Comparison of ENCODE assay signal across 25 cellular contexts in genomic region chr13:59468396-59468795, GRCh38.
"Had no signal": no experiment of that assay in that cellular context is flagged by ENCODE, and none has a peak within 500 bp of the region (broad histone marks: within the 10 kb centered on the region; RNA-seq: fewer than 3 reads in every experiment).

No MANE protein-coding gene starts in this region.

- H3K4me3 Mint-ChIP-seq: activated CD4-positive, alpha-beta memory T cell treated with anti-CD3 and anti-CD28 coated beads for 36 hours; activated CD4-positive, alpha-beta T cell treated with anti-CD3 and anti-CD28 coated beads, Interleukin-2, amount 10 ng/mL, durations not matched to agents 7 days and 5 days; activated naive CD8-positive, alpha-beta T cell treated with anti-CD3 and anti-CD28 coated beads, Interleukin-2, amount 10 ng/mL, durations not matched to agents 7 days and 5 days; activated T-cell treated with anti-CD3 and anti-CD28 coated beads, Interleukin-2, amount 50 U/mL, for 72 hours; central memory CD8-positive, alpha-beta T cell; WTC11 had no signal

- H3K4me1 Mint-ChIP-seq: activated CD4-positive, alpha-beta T cell treated with anti-CD3 and anti-CD28 coated beads, Interleukin-2, amount 10 ng/mL, durations not matched to agents 7 days and 5 days; central memory CD8-positive, alpha-beta T cell had no signal

- ATAC-seq: activated T-cell treated with anti-CD3 and anti-CD28 coated beads, Interleukin-2, amount 50 U/mL, for 72 hours; body of pancreas; WTC11 had no signal

- DNase-seq: activated CD4-positive, alpha-beta memory T cell treated with anti-CD3 and anti-CD28 coated beads for 36 hours; activated CD4-positive, alpha-beta T cell treated with anti-CD3 and anti-CD28 coated beads, Interleukin-2, amount 10 ng/mL, durations not matched to agents 7 days and 5 days; activated CD4-positive, CD25-positive, alpha-beta regulatory T cell treated with anti-CD3 and anti-CD28 coated beads, Interleukin-2, amount 50 U/mL, for 72 hours; activated CD8-positive, alpha-beta memory T cell treated with anti-CD3 and anti-CD28 coated beads, Interleukin-2, amount 50 U/mL, for 4 hours; activated naive CD4-positive, alpha-beta T cell treated with anti-CD3 and anti-CD28 coated beads, Interleukin-2, amount 50 U/mL, for 16 hours; activated naive CD8-positive, alpha-beta T cell treated with anti-CD3 and anti-CD28 coated beads, Interleukin-2, amount 10 ng/mL, durations not matched to agents 7 days and 5 days; activated T-cell treated with anti-CD3 and anti-CD28 coated beads, Interleukin-2, amount 50 U/mL, for 72 hours; adrenal gland; aorta; body of pancreas; IMR-90; KG1; NCI-H1048; NCI-H146; NCI-H1930; NCI-H2171; NCI-H226; NCI-H526; NCI-H82; PC-9; SIG-M5; T-helper 2 cell; T1000 had no signal

- H3K27ac Mint-ChIP-seq: activated CD4-positive, alpha-beta memory T cell treated with anti-CD3 and anti-CD28 coated beads for 36 hours; activated CD4-positive, alpha-beta T cell treated with anti-CD3 and anti-CD28 coated beads, Interleukin-2, amount 10 ng/mL, durations not matched to agents 7 days and 5 days; activated naive CD8-positive, alpha-beta T cell treated with anti-CD3 and anti-CD28 coated beads, Interleukin-2, amount 10 ng/mL, durations not matched to agents 7 days and 5 days; activated T-cell treated with anti-CD3 and anti-CD28 coated beads, Interleukin-2, amount 50 U/mL, for 72 hours; WTC11 had no signal

- H3K9me3 Mint-ChIP-seq: activated CD4-positive, alpha-beta memory T cell treated with anti-CD3 and anti-CD28 coated beads for 36 hours had no signal

- H3K36me3 Mint-ChIP-seq: activated CD4-positive, alpha-beta memory T cell treated with anti-CD3 and anti-CD28 coated beads for 36 hours; activated naive CD8-positive, alpha-beta T cell treated with anti-CD3 and anti-CD28 coated beads, Interleukin-2, amount 10 ng/mL, durations not matched to agents 7 days and 5 days had no signal
